Comparison of ENCODE assay signal across 24 cellular contexts in genomic region chr20:61433816-61434215, GRCh38.
A peak's percentile ranks its signal among the peaks of the same experiment; 100 is the strongest.
DNase-seq lines count a peak whose midpoint lies in the region; ATAC-seq and TF ChIP-seq lines count a peak whose summit lies in the region.
"Had no signal": no experiment of that assay in that cellular context is flagged by ENCODE, and none has a peak within 500 bp of the region (broad histone marks: within the 10 kb centered on the region; RNA-seq: fewer than 3 reads in every experiment).

No MANE protein-coding gene starts in this region.

- WGBS in hepatocyte (ENCODE audit: low lambda C conversion rate, missing lambda C conversion rate) = 65% methylated on average over 9 of the region's 9 CpGs

- H3K9me3 ChIP-seq in iPS-20b (ENCODE audit: insufficient read depth, low read depth, low read length) (no peaks in the 10 kb centered on the region), hepatocyte (ENCODE audit: low read depth) (no peaks in the 10 kb centered on the region)
- H3K9me3 ChIP-seq: BE2C, SJSA1 had no signal

- peaks cover 18% of the 10 kb centered on the region; the same call in 1 of the 2 replicates for H3K27me3 ChIP-seq in iPS-20b (ENCODE audit: insufficient read depth, low read length)
- peaks cover 13% of the 10 kb centered on the region for H3K27me3 ChIP-seq in hepatocyte
- H3K27me3 ChIP-seq: BE2C, SJSA1 had no signal

- peaks cover 3% of the 10 kb centered on the region for H3K27me3 Mint-ChIP-seq in brain
- H3K27me3 Mint-ChIP-seq: IgD-negative memory B cell had no signal

- H3K4me1 ChIP-seq in iPS-20b (ENCODE audit: insufficient read depth, low read length) (peaks cover 42% of the 10 kb centered on the region), hepatocyte (ENCODE audit: insufficient read depth) (no peaks in the 10 kb centered on the region)
- H3K4me1 ChIP-seq: BE2C had no signal

- TF ChIP-seq CTCF in brain (conservative IDR thresholded peaks at IDR 0.05) = no peak
- no peak for TF ChIP-seq CTCF in hepatocyte (IDR thresholded peaks at IDR 0.05; ENCODE audit: poor library complexity)

- intact Hi-C loops in posterior vena cava (cut with DNase I) = no loop called here

- peak; percentile 34 for DNase-seq in activated effector memory CD4-positive, alpha-beta T cell treated with anti-CD3 and anti-CD28 coated beads, Interleukin-2, amount 50 U/mL, for 16 hours
- no peak for DNase-seq in activated effector memory CD4-positive, alpha-beta T cell treated with Interleukin-2 at 50 U/mL for 16 hours
- DNase-seq in posterior vena cava (ENCODE audit: low spot score) (peak; percentile 42), hepatocyte (ENCODE audit: low spot score) (no peak), NCI-H1694 (lab: John Stamatoyannopoulos, UW) (no peak)
- DNase-seq: ACHN; BE2C; CD8-positive, alpha-beta memory T cell; MM.1S; NCI-H1048; NCI-H1417 treated with DMSO at 0.1 percent for 48 hours; NCI-H2081 treated with DMSO at 0.1 percent for 48 hours; NCI-H2171; NCI-H226; NCI-H510A; Right ventricle myocardium superior had no signal

- no peaks in the 10 kb centered on the region for H3K9me3 Mint-ChIP-seq in brain

- no peaks in the 10 kb centered on the region for H3K79me2 ChIP-seq in hepatocyte

- no peak for ATAC-seq in HG02678 (IDR thresholded peaks at IDR 0.05; ENCODE audit: unreplicated experiment)

- H4K20me1 ChIP-seq in hepatocyte (ENCODE audit: insufficient read depth, poor library complexity, severe bottlenecking) = no peaks in the 10 kb centered on the region

- peak overlapping the region; percentile 9 for H3K27ac ChIP-seq in iPS-20b (ENCODE audit: low read length)
- no peak overlapping the region for H3K27ac ChIP-seq in hepatocyte
- H3K27ac ChIP-seq: 22Rv1, KMS-11, SJSA1 had no signal

- H3K4me2 ChIP-seq in hepatocyte = no peak overlapping the region
- H3K4me2 ChIP-seq: KMS-11 had no signal

- H3K4me1 Mint-ChIP-seq in brain = peaks cover 93% of the 10 kb centered on the region
- H3K4me1 Mint-ChIP-seq: CD8-positive, alpha-beta memory T cell; IgD-negative memory B cell had no signal

- peak overlapping the region in 4 of 5 experiments; percentile 54 to 68 (median 59) for H3K4me3 Mint-ChIP-seq in brain
- H3K4me3 Mint-ChIP-seq: CD14-positive monocyte; CD8-positive, alpha-beta memory T cell; IgD-negative memory B cell had no signal

- H3K27ac Mint-ChIP-seq in brain = peak overlapping the region; percentile 64 to 96 (median 83)
- H3K27ac Mint-ChIP-seq: CD14-positive monocyte; CD8-positive, alpha-beta memory T cell; IgD-negative memory B cell had no signal

- H2AFZ ChIP-seq in hepatocyte = no peak overlapping the region

- H3K36me3 Mint-ChIP-seq in brain = no peaks in the 10 kb centered on the region
- H3K36me3 Mint-ChIP-seq: CD14-positive monocyte; CD8-positive, alpha-beta memory T cell; IgD-negative memory B cell had no signal

- H3K4me3 ChIP-seq in iPS-20b (ENCODE audit: low read length) (no peak overlapping the region), hepatocyte (no peak overlapping the region)
- H3K4me3 ChIP-seq: SJSA1 had no signal

- no peak overlapping the region for H3K9ac ChIP-seq in iPS-20b (ENCODE audit: low read depth, low read length)
- H3K9ac ChIP-seq: KMS-11 had no signal

- H3K9me2 ChIP-seq in hepatocyte (replicated peaks; ENCODE audit: insufficient read depth) = no peaks in the 10 kb centered on the region

- H3K36me3 ChIP-seq in iPS-20b (ENCODE audit: insufficient read depth, low read depth, low read length) = no peaks in the 10 kb centered on the region
- no peaks in the 10 kb centered on the region for H3K36me3 ChIP-seq in hepatocyte (replicated peaks; ENCODE audit: insufficient read depth, low read depth)
- H3K36me3 ChIP-seq: BE2C, SJSA1 had no signal

Comparison
In these comparisons a context has a peak if more than half of its experiments do, and no peak if none do; other contexts are left out.
1. DNase-seq: peak in activated effector memory CD4-positive, alpha-beta T cell treated with anti-CD3 and anti-CD28 coated beads, Interleukin-2, amount 50 U/mL, for 16 hours (single experiment) and posterior vena cava (single experiment); none in activated effector memory CD4-positive, alpha-beta T cell treated with Interleukin-2 at 50 U/mL for 16 hours (single experiment), hepatocyte (single experiment) and NCI-H1694 (single experiment).